Comparison of ENCODE assay signal across 23 cellular contexts in genomic region chr12:3223601-3224529, GRCh38.
DNase-seq lines count a peak whose midpoint lies in the region; ATAC-seq and TF ChIP-seq lines count a peak whose summit lies in the region.
"Had no signal": no experiment of that assay in that cellular context is flagged by ENCODE, and none has a peak within 500 bp of the region (broad histone marks: within the 10 kb centered on the region; RNA-seq: fewer than 3 reads in every experiment).

No MANE protein-coding gene starts in this region.

- no peak for TF ChIP-seq CTCF in left ventricle myocardium inferior (IDR thresholded peaks at IDR 0.05; ENCODE audit: borderline replicate concordance)
- no peak for TF ChIP-seq CTCF in neural crest cell (conservative IDR thresholded peaks at IDR 0.05)

- peaks cover 87% of the 10 kb centered on the region for H3K4me1 ChIP-seq in left ventricle myocardium inferior

- H3K9me3 ChIP-seq in left ventricle myocardium inferior (replicated peaks) = peaks cover 6% of the 10 kb centered on the region
- H3K9me3 ChIP-seq: MG63 had no signal

- H3K27ac ChIP-seq in left ventricle myocardium inferior (replicated peaks) = peak overlapping the region; percentile 13
- H3K27ac ChIP-seq: C4-2B, coronary artery, esophagus muscularis mucosa, foreskin keratinocyte, thoracic aorta had no signal

- no peak overlapping the region for H3K4me3 ChIP-seq in left ventricle myocardium inferior
- H3K4me3 ChIP-seq: coronary artery, esophagus muscularis mucosa, MG63, thoracic aorta had no signal

- no peaks in the 10 kb centered on the region for H3K27me3 ChIP-seq in left ventricle myocardium inferior (ENCODE audit: low read depth)
- H3K27me3 ChIP-seq: esophagus muscularis mucosa, foreskin keratinocyte, MG63 had no signal

- H3K9me3 Mint-ChIP-seq in neural crest cell = no peaks in the 10 kb centered on the region
- H3K9me3 Mint-ChIP-seq: activated naive CD4-positive, alpha-beta T cell treated with anti-CD3 and anti-CD28 coated beads, Interleukin-2, amount 10 ng/mL, durations not matched to agents 7 days and 5 days; activated T-helper 1 cell treated with anti-CD3 and anti-CD28 coated beads, Interleukin-12 subunit alpha, Interleukin-12 subunit beta, Interleukin-2, Interleukin-4 antibody, amounts not matched to agents 30 ng/mL and 10 ng/mL and 1 ng/mL, durations not matched to agents 14 hours and 24 hours and 36 hours had no signal

- H3K27me3 Mint-ChIP-seq in neural crest cell (ENCODE audit: low read depth) = no peaks in the 10 kb centered on the region

- H3K36me3 Mint-ChIP-seq in neural crest cell (ENCODE audit: low read depth) = no peaks in the 10 kb centered on the region
- H3K36me3 Mint-ChIP-seq: activated naive CD4-positive, alpha-beta T cell treated with anti-CD3 and anti-CD28 coated beads, Interleukin-2, amount 10 ng/mL, durations not matched to agents 7 days and 5 days had no signal

- no peak overlapping the region for H3K4me3 Mint-ChIP-seq in neural crest cell
- H3K4me3 Mint-ChIP-seq: activated naive CD4-positive, alpha-beta T cell treated with anti-CD3 and anti-CD28 coated beads, Interleukin-2, amount 10 ng/mL, durations not matched to agents 7 days and 5 days; activated T-helper 1 cell treated with anti-CD3 and anti-CD28 coated beads, Interleukin-12 subunit alpha, Interleukin-12 subunit beta, Interleukin-2, Interleukin-4 antibody, amounts not matched to agents 30 ng/mL and 10 ng/mL and 1 ng/mL, durations not matched to agents 14 hours and 24 hours and 36 hours; effector memory CD8-positive, alpha-beta T cell; H9 had no signal

- H3K4me1 Mint-ChIP-seq in neural crest cell = peaks cover 22% of the 10 kb centered on the region
- H3K4me1 Mint-ChIP-seq: activated naive CD4-positive, alpha-beta T cell treated with anti-CD3 and anti-CD28 coated beads, Interleukin-2, amount 10 ng/mL, durations not matched to agents 7 days and 5 days had no signal

- ATAC-seq in GM21786 (IDR thresholded peaks at IDR 0.05; ENCODE audit: unreplicated experiment) = no peak
- ATAC-seq: effector memory CD8-positive, alpha-beta T cell; foreskin keratinocyte; PC-3 had no signal

- intact Hi-C loops in left ventricle myocardium inferior (cut with micrococcal nuclease) (no loop called here), cardiac septum (cut with DNase I) (no loop called here)

- DNase-seq in left ventricle myocardium inferior (no peak), cardiac septum (ENCODE audit: low spot score) (no peak), NCI-H2107 treated with DMSO at 0.1 percent for 48 hours (lab: John Stamatoyannopoulos, UW; ENCODE audit: unreplicated experiment) (peak; percentile 55), cerebellar cortex (ENCODE audit: low spot score) (peak; percentile 59), neural crest cell (ENCODE audit: low read depth, low spot score) (no peak), Kasumi-1 (lab: John Stamatoyannopoulos, UW) (no peak)
- DNase-seq: activated CD4-positive, alpha-beta T cell treated with anti-CD3 and anti-CD28 coated beads, Interleukin-2, amount 50 U/mL, for 4 hours; activated naive CD4-positive, alpha-beta T cell treated with anti-CD3 and anti-CD28 coated beads, Interleukin-2, amount 10 ng/mL, durations not matched to agents 7 days and 5 days; amniotic stem cell; Calu3; effector memory CD8-positive, alpha-beta T cell; foreskin keratinocyte; H9; MG63; naive B cell; PC-3; stimulated activated naive CD4-positive, alpha-beta T cell had no signal

- H3K27ac Mint-ChIP-seq in neural crest cell (ENCODE audit: unreplicated experiment) = peak overlapping the region; percentile 64
- H3K27ac Mint-ChIP-seq: activated naive CD4-positive, alpha-beta T cell treated with anti-CD3 and anti-CD28 coated beads, Interleukin-2, amount 10 ng/mL, durations not matched to agents 7 days and 5 days; activated T-helper 1 cell treated with anti-CD3 and anti-CD28 coated beads, Interleukin-12 subunit alpha, Interleukin-12 subunit beta, Interleukin-2, Interleukin-4 antibody, amounts not matched to agents 30 ng/mL and 10 ng/mL and 1 ng/mL, durations not matched to agents 14 hours and 24 hours and 36 hours; effector memory CD8-positive, alpha-beta T cell had no signal

- H3K36me3 ChIP-seq in left ventricle myocardium inferior = peaks cover 6% of the 10 kb centered on the region
- H3K36me3 ChIP-seq: esophagus muscularis mucosa, MG63, thoracic aorta had no signal

Comparison
In these comparisons a context has a peak if more than half of its experiments do, and no peak if none do; other contexts are left out.
1. DNase-seq: peak in NCI-H2107 treated with DMSO at 0.1 percent for 48 hours (single experiment) and cerebellar cortex (single experiment); none in left ventricle myocardium inferior (single experiment), cardiac septum (single experiment), neural crest cell (single experiment) and Kasumi-1 (0 of 2).